ENCODE assay signal across 1 cellular context in the genomic region with DNA sequence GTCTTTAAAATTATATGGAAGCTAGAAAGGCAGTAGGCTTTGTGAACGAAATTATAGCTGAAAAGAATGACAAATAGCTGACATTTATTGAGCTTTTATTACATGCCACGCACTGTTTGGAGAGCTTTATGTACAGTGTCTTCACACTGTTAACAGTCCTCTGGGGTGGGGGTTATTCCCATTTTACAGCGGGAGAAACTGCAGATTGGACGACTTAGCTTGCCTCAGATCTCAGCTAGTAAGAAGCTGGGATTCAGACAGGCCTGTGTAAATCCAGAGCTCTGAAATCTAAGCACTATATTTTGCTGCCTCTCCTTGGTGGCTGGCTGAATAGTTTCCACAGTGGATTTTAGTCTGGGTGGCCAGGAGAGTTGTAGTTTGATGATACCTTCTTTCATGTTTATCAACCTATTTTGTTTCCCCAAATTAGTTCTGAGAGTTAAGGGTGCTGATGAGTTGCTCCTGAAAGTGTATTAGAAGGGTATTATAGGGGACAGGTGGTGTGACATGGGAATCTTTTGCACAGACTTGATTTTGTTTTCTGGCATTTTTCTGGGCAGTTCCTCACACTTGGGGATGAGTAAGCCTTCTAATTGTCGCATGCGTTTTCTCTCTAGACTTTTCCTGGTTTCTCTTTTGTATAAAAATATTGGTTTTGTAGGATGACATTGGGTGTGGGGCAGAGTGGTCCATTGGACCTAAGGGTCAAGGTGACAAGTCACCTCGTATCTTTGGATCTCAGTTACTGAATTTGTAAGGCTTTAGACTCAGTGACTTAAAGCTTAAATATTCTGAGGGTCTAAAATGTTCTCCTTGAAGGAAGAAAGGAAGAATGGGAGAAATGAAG.
TF ChIP-seq lines count a peak whose summit lies in the region.

No MANE protein-coding gene starts in this region.

TF ChIP-seq in endothelial cell of umbilical vein, 7 proteins besides CTCF, POLR2A, EP300 and RAD21:
- TF ChIP-seq FOS (IDR thresholded peaks at IDR 0.05; ENCODE audit: borderline replicate concordance, insufficient read depth, low read length) = no peak
- TF ChIP-seq EZH2 (IDR thresholded peaks at IDR 0.05; ENCODE audit: borderline replicate concordance, low read depth, low read length, severe bottlenecking) = no peak
- no peak for TF ChIP-seq MAX (IDR thresholded peaks at IDR 0.05; ENCODE audit: insufficient read depth, insufficient read length)
- no peak for TF ChIP-seq GATA2 (IDR thresholded peaks at IDR 0.05; ENCODE audit: insufficient read depth, insufficient read length, low read depth, low read length)
- no peak for TF ChIP-seq POLR2AphosphoS5 (IDR thresholded peaks at IDR 0.05; ENCODE audit: insufficient read depth, low read depth, low read length)
- no peak for TF ChIP-seq JUN (IDR thresholded peaks at IDR 0.05; ENCODE audit: borderline replicate concordance, insufficient read depth, insufficient read length, low read depth)
- TF ChIP-seq MYC (IDR thresholded peaks at IDR 0.05; ENCODE audit: low read depth, low read length) = no peak
TF ChIP-seq in endothelial cell of umbilical vein: peak in this region for 0.
